ENCODE assay signal across 8 cellular contexts in genomic region chr17:68512247-68512966, GRCh38. TPM values are rescaled to one million over a fixed set of nuclear protein-coding genes. Genes with fewer than 3 reads are reported as not detected.
DNase-seq lines count a peak whose midpoint lies in the region; ATAC-seq and TF ChIP-seq lines count a peak whose summit lies in the region.

Gene PRKAR1A, plus strand, starts transcription at chr17:68512430. Its CDS starts 2,970 bp downstream, at chr17:68515400.

- no peaks in the 10 kb centered on the region for H3K27me3 ChIP-seq in spleen (replicated peaks in 1 of 7)

- peaks cover 31 to 79% (median 56%) of the 10 kb centered on the region in 6 donors for H3K4me1 ChIP-seq in spleen

- peaks cover 58% of the 10 kb centered on the region for H3K4me1 Mint-ChIP-seq in central memory CD8-positive, alpha-beta T cell

- no peaks in the 10 kb centered on the region for H3K9me3 Mint-ChIP-seq in central memory CD8-positive, alpha-beta T cell

- peak; percentile 87 for TF ChIP-seq POLR2A in GM19099 (IDR thresholded peaks at IDR 0.05; ENCODE audit: extremely low read depth, insufficient read length, low read depth)
- TF ChIP-seq POLR2A in spleen (IDR thresholded peaks at IDR 0.05): peak in 2 of 3 donors; percentile 57 to 78

- H3K4me3 ChIP-seq in spleen: peak within 1 kb of the TSS; percentile 72 to 92 (median 87)

- WGBS in spleen, 5 donors: 0 to 1% (median 0%) methylated on average over 31 to 81 of the region's 81 CpGs

- TF ChIP-seq CTCF in spleen (IDR thresholded peaks at IDR 0.05 in 8 of 11, conservative IDR thresholded peaks at IDR 0.05 in 3 of 11): peak in 4 of 11 experiments; percentile 10 to 50 (median 28)

- intact Hi-C loops in spleen (cut with DNase I; ENCODE audit: low total_unique reads): no loop called here

- ATAC-seq in HG03378 (IDR thresholded peaks at IDR 0.05; ENCODE audit: unreplicated experiment): peak; percentile 91
- ATAC-seq in activated CD4-positive, CD25-positive, alpha-beta regulatory T cell treated with anti-CD3 and anti-CD28 coated beads, Interleukin-2, amount 50 U/mL, for 24 hours: peak; percentile 91 to 92
- ATAC-seq in central memory CD8-positive, alpha-beta T cell (replicated peaks; ENCODE audit: extremely low read depth, poor library complexity, severe bottlenecking): peak; percentile 92

- peak within 1 kb of the TSS; percentile 97 to 100 (median 98) for H3K27ac ChIP-seq in spleen

- H3K4me3 Mint-ChIP-seq in central memory CD8-positive, alpha-beta T cell: peak within 1 kb of the TSS; percentile 94

- H3K9me3 ChIP-seq in spleen: no peaks in the 10 kb centered on the region

- H3K27me3 Mint-ChIP-seq in central memory CD8-positive, alpha-beta T cell: no peaks in the 10 kb centered on the region

- DNase-seq in AG20443 (ENCODE audit: low spot score): peak; percentile 97
- DNase-seq in NCI-H446 treated with DMSO at 0.1 percent for 48 hours (lab: John Stamatoyannopoulos, UW): peak; percentile 79
- peak; percentile 92 to 96 for DNase-seq in central memory CD8-positive, alpha-beta T cell (ENCODE audit: low spot score in 2 of 2)
- peak; percentile 95 for DNase-seq in iris pigment epithelial cell (ENCODE audit: low read depth)
- DNase-seq in spleen: peak; percentile 99

- peaks cover 0 to 27% (median 23%) of the 10 kb centered on the region in 6 donors for H3K36me3 ChIP-seq in spleen

- peaks cover 52% of the 10 kb centered on the region for H3K36me3 Mint-ChIP-seq in central memory CD8-positive, alpha-beta T cell (ENCODE audit: insufficient read depth)

- peak within 1 kb of the TSS; percentile 100 for H3K27ac Mint-ChIP-seq in central memory CD8-positive, alpha-beta T cell (ENCODE audit: low read depth)

RNA-seq across cellular contexts. Expression of gene PRKAR1A, which starts in this region (rescaled TPM):
- total RNA-seq in spleen: 100 to 1,000 TPM; 293 to 392 (median 319) TPM
- polyA plus RNA-seq in spleen: 10 to 100 TPM; 36.2 to 72.3 (median 52.9) TPM

Comparison
In these comparisons a context has a peak if more than half of its experiments do, and no peak if none do; other contexts are left out.
1. Peak in every context shown above with its lines: DNase-seq, ATAC-seq, H3K4me3 ChIP-seq and H3K27ac ChIP-seq.